ENCODE assay signal across 8 cellular contexts in genomic region chr17:27381007-27381501, GRCh38.
A peak's percentile ranks its signal among the peaks of the same experiment; 100 is the strongest.
DNase-seq lines count a peak whose midpoint lies in the region; ATAC-seq lines count a peak whose summit lies in the region.

No MANE protein-coding gene starts in this region.

- H2BK5ac ChIP-seq in mesenchymal stem cell (ENCODE audit: low read depth, low read length, poor library complexity, severe bottlenecking) = no peak overlapping the region

- no peak overlapping the region for H2BK12ac ChIP-seq in mesenchymal stem cell (ENCODE audit: low read length in 2 of 2)

- H3K9me3 Mint-ChIP-seq in dendritic cell treated with granulocyte-macrophage colony-stimulating factor and Interleukin-4, amounts not matched to agents 40 ng/mL and 50 ng/mL, for 4 days = no peaks in the 10 kb centered on the region

- peaks cover 22% of the 10 kb centered on the region for H3K4me1 ChIP-seq in mesenchymal stem cell (ENCODE audit: control insufficient read depth, insufficient read depth, low read depth, low read length)

- no peak overlapping the region for H3K4me3 ChIP-seq in mesenchymal stem cell (ENCODE audit: insufficient read depth in 1 of 2, low read depth in 1 of 2, low read length in 2 of 2)

- 62% methylated on average over 22 of the region's 22 CpGs for WGBS in mesenchymal stem cell

- no peaks in the 10 kb centered on the region for H3K36me3 Mint-ChIP-seq in dendritic cell treated with granulocyte-macrophage colony-stimulating factor and Interleukin-4, amounts not matched to agents 40 ng/mL and 50 ng/mL, for 4 days (ENCODE audit: low read depth)

- H4K91ac ChIP-seq in mesenchymal stem cell (ENCODE audit: low read length) = no peak overlapping the region

- no peak overlapping the region for H3K14ac ChIP-seq in mesenchymal stem cell (ENCODE audit: low read length in 2 of 2)

- no peak overlapping the region for H3K4me3 Mint-ChIP-seq in dendritic cell treated with granulocyte-macrophage colony-stimulating factor and Interleukin-4, amounts not matched to agents 40 ng/mL and 50 ng/mL, for 4 days

- H4K8ac ChIP-seq in mesenchymal stem cell (ENCODE audit: low read length) = no peak overlapping the region

- H3K23ac ChIP-seq in mesenchymal stem cell (ENCODE audit: low read length in 2 of 2) = no peak overlapping the region

- peaks cover 18% of the 10 kb centered on the region for H3K4me1 Mint-ChIP-seq in dendritic cell treated with granulocyte-macrophage colony-stimulating factor and Interleukin-4, amounts not matched to agents 40 ng/mL and 50 ng/mL, for 4 days (ENCODE audit: low read depth)

- H3K36me3 ChIP-seq in mesenchymal stem cell (ENCODE audit: control insufficient read depth in 1 of 2, insufficient read depth in 2 of 2, low read depth in 1 of 2, low read length in 2 of 2) = no peaks in the 10 kb centered on the region

- H3K4me2 ChIP-seq in mesenchymal stem cell (ENCODE audit: low read length, poor library complexity, severe bottlenecking) = no peak overlapping the region

- peaks cover 25% of the 10 kb centered on the region for H3K27me3 Mint-ChIP-seq in dendritic cell treated with granulocyte-macrophage colony-stimulating factor and Interleukin-4, amounts not matched to agents 40 ng/mL and 50 ng/mL, for 4 days

- no peak overlapping the region for H2AFZ ChIP-seq in mesenchymal stem cell (ENCODE audit: low read depth, low read length)

- no peak overlapping the region for H3K27ac ChIP-seq in mesenchymal stem cell (ENCODE audit: low read length, poor library complexity, severe bottlenecking)

- no peaks in the 10 kb centered on the region for H3K79me1 ChIP-seq in mesenchymal stem cell (replicated peaks; ENCODE audit: low read length, poor library complexity, severe bottlenecking)

- H2AK5ac ChIP-seq in mesenchymal stem cell (ENCODE audit: low read length, severe bottlenecking) = no peak overlapping the region

- intact Hi-C loops in dendritic cell treated with granulocyte-macrophage colony-stimulating factor and Interleukin-4, amounts not matched to agents 40 ng/mL and 50 ng/mL, for 4 days (cut with micrococcal nuclease) = no loop called here

- peak; percentile 98 for DNase-seq in DMS53 (lab: John Stamatoyannopoulos, UW)
- peak; percentile 50 to 85 for DNase-seq in NCI-H524 (lab: John Stamatoyannopoulos, UW)
- peak; percentile 59 to 69 for DNase-seq in activated CD4-positive, alpha-beta T cell treated with anti-CD3 and anti-CD28 coated beads, Interleukin-2, amount 50 U/mL, for 24 hours (ENCODE audit: low read depth in 1 of 2, low spot score in 1 of 2)
- DNase-seq in mesenchymal stem cell = peak; percentile 38
- DNase-seq in stimulated activated CD8-positive, alpha-beta memory T cell treated with anti-CD3 and anti-CD28 coated beads, Interleukin-2, amount 100 ng/mL, for 48 hours (ENCODE audit: low read depth in 2 of 2) = peak; percentile 83

- peak overlapping the region; percentile 25 for H3K27ac Mint-ChIP-seq in dendritic cell treated with granulocyte-macrophage colony-stimulating factor and Interleukin-4, amounts not matched to agents 40 ng/mL and 50 ng/mL, for 4 days

- no peak overlapping the region for H2BK15ac ChIP-seq in mesenchymal stem cell (ENCODE audit: low read depth, poor library complexity, severe bottlenecking)

- H3K9ac ChIP-seq in mesenchymal stem cell (ENCODE audit: low read length) = no peak overlapping the region

- ATAC-seq in HG02678 (IDR thresholded peaks at IDR 0.05; ENCODE audit: unreplicated experiment) (peak; percentile 65), HG03196 (IDR thresholded peaks at IDR 0.05; ENCODE audit: unreplicated experiment) (no peak)

- H3K4ac ChIP-seq in mesenchymal stem cell (ENCODE audit: low read depth in 1 of 2, low read length in 2 of 2) = no peak overlapping the region

- H3K27me3 ChIP-seq in mesenchymal stem cell (ENCODE audit: control insufficient read depth in 1 of 2, insufficient read depth in 1 of 2, low read length in 2 of 2) = peaks cover 0 to 3% of the 10 kb centered on the region in 2 experiments

- no peaks in the 10 kb centered on the region for H3K9me3 ChIP-seq in mesenchymal stem cell (ENCODE audit: control insufficient read depth, low read length)

- H2BK120ac ChIP-seq in mesenchymal stem cell (ENCODE audit: low read depth, low read length) = no peak overlapping the region

- no peak overlapping the region for H3K18ac ChIP-seq in mesenchymal stem cell (ENCODE audit: low read depth in 1 of 2, low read length in 2 of 2)

Comparison
In these comparisons a context has a peak if more than half of its experiments do, and no peak if none do; other contexts are left out.
1. DNase-seq: peak in every context shown above with its lines; median percentile 98 in DMS53; 83 in stimulated activated CD8-positive, alpha-beta memory T cell treated with anti-CD3 and anti-CD28 coated beads, Interleukin-2, amount 100 ng/mL, for 48 hours; 68 in NCI-H524; 64 in activated CD4-positive, alpha-beta T cell treated with anti-CD3 and anti-CD28 coated beads, Interleukin-2, amount 50 U/mL, for 24 hours; 38 in mesenchymal stem cell.